In genomic region chr1:105317976-105318375, GRCh38 we compare ENCODE assay signal across 24 cellular contexts.
"Had no signal": no experiment of that assay in that cellular context is flagged by ENCODE, and none has a peak within 500 bp of the region (broad histone marks: within the 10 kb centered on the region; RNA-seq: fewer than 3 reads in every experiment).

No MANE protein-coding gene starts in this region.

- H3K4me3 ChIP-seq: left ventricle myocardium inferior, lung, mucosa of descending colon, pancreas, prostate gland, sigmoid colon, spleen, suprapubic skin, thoracic aorta, tibial artery, upper lobe of right lung had no signal

- ATAC-seq: mucosa of descending colon; naive thymus-derived CD8-positive, alpha-beta T cell; pancreas; right cardiac atrium; stimulated activated effector memory CD8-positive, alpha-beta T cell treated with anti-CD3 and anti-CD28 coated beads, Interleukin-12 subunit alpha, Interleukin-12 subunit beta, amount 100 ng/mL, for 72 hours; upper lobe of right lung had no signal

- FAIRE-seq: pancreas, small intestine, urothelium cell line had no signal

- DNase-seq: islet precursor cell; left ventricle myocardium inferior; midbrain; mucosa of descending colon; naive thymus-derived CD8-positive, alpha-beta T cell; nucleus accumbens; pancreas; posterior cingulate gyrus; retina; right cardiac atrium; sigmoid colon; small intestine; spleen; stimulated activated CD4-positive, alpha-beta T cell treated with anti-CD3 and anti-CD28 coated beads, Interleukin-4, amount 100 ng/mL, for 24 hours; stimulated activated naive CD4-positive, alpha-beta T cell; tibial artery; trophoblast cell; upper lobe of right lung had no signal

- H3K36me3 ChIP-seq: left ventricle myocardium inferior, pancreas, prostate gland, sigmoid colon, spleen, suprapubic skin, thoracic aorta, tibial artery, upper lobe of right lung had no signal

- H3K4me1 ChIP-seq: left ventricle myocardium inferior, pancreas, prostate gland, sigmoid colon, spleen, suprapubic skin, tibial artery, upper lobe of right lung had no signal

- H3K9me3 ChIP-seq: mucosa of descending colon, pancreas, prostate gland, thoracic aorta had no signal

- H3K27ac ChIP-seq: left ventricle myocardium inferior, pancreas, prostate gland, sigmoid colon, spleen, suprapubic skin, thoracic aorta, tibial artery, upper lobe of right lung had no signal

- H3K27me3 ChIP-seq: pancreas, sigmoid colon, spleen, suprapubic skin, tibial artery, upper lobe of right lung had no signal
